8 cellular contexts compared by ENCODE assay signal in the genomic region with DNA sequence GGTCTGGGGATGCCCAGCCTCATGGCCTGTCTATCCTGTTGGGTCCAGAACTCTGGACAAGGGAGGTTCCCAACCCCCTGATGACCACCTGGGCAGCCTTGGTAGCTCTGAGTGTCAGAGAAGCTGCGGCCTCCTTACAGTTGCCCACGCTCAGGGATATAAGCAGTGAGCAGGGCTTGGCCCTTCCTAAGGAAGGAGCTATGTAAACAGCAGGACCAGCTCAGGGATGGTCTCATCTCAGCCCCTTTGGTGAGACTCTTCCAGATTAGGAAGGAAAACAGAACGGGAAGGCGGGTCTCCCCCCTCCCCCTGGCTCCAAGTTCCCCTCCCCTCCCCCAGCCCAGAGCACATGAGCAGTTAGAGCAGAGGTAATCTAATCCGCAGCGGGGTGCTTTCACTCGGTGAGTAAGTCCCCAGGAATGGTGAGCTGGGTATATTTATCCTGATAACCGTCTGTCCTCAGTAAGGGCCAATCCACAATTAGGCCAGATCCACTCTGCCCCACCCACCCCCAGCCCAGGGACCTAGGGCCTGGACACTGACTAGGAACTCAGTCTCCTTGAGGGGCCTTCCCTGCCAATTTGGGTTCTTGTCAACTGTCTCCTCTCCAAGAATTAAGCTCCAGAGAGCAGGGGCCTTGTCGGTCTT. TPM values are rescaled to one million over a fixed set of nuclear protein-coding genes. Genes with fewer than 3 reads are reported as not detected.
DNase-seq lines count a peak whose midpoint lies in the region; ATAC-seq and TF ChIP-seq lines count a peak whose summit lies in the region.

No MANE protein-coding gene starts in this region.

- H3K4me3 ChIP-seq in cardiac fibroblast (replicated peaks in 1 of 2; ENCODE audit: low read depth in 2 of 2, low read length in 2 of 2) (peak overlapping the region in 1 of 2 donors; percentile 35), kidney epithelial cell (ENCODE audit: low read depth, low read length) (no peak overlapping the region), testis (no peak overlapping the region)

- TF ChIP-seq CTCF in cardiac fibroblast (IDR thresholded peaks at IDR 0.05; ENCODE audit: low read depth, low read length) (no peak), kidney epithelial cell (IDR thresholded peaks at IDR 0.05; ENCODE audit: insufficient read depth, low read length, poor library complexity, severe bottlenecking) (no peak), testis (IDR thresholded peaks at IDR 0.05) (no peak)

- H3K36me3 ChIP-seq in kidney epithelial cell (ENCODE audit: control insufficient read depth, insufficient read depth, low read length) (no peaks in the 10 kb centered on the region), testis (ENCODE audit: low read depth, missing control alignments) (no peaks in the 10 kb centered on the region)

- H3K27ac ChIP-seq in testis: peak overlapping the region; percentile 67 to 81

- TF ChIP-seq POLR2A in testis (IDR thresholded peaks at IDR 0.05): no peak

- H3K9me3 ChIP-seq in testis: no peaks in the 10 kb centered on the region

- ATAC-seq in HG03439 (IDR thresholded peaks at IDR 0.05; ENCODE audit: unreplicated experiment): no peak

- intact Hi-C loops in testis (cut with DNase I; ENCODE audit: low total_unique reads): no loop called here

- peak; percentile 95 for DNase-seq in ELF-1 (ENCODE audit: low read depth, low spot score)
- peak; percentile 37 for DNase-seq in NCI-H446 treated with DMSO at 0.1 percent for 48 hours (lab: John Stamatoyannopoulos, UW)
- peak; percentile 94 to 95 for DNase-seq in cardiac fibroblast (ENCODE audit: low read depth in 2 of 2)
- DNase-seq in kidney epithelial cell (ENCODE audit: low read depth): peak; percentile 87
- peak; percentile 53 for DNase-seq in testis
- no peak for DNase-seq in activated CD4-positive, alpha-beta T cell treated with anti-CD3 and anti-CD28 coated beads, Interleukin-2, amount 50 U/mL, for 48 hours
- DNase-seq in DMS79 (lab: John Stamatoyannopoulos, UW): no peak

- H3K27me3 ChIP-seq in kidney epithelial cell (ENCODE audit: control insufficient read depth, insufficient read depth, low read length) (no peaks in the 10 kb centered on the region), testis (no peaks in the 10 kb centered on the region)

- 51 to 58% methylated on average over 8 to 9 of the region's 9 CpGs for WGBS in testis, 2 donors

- peaks cover 94% of the 10 kb centered on the region for H3K4me1 ChIP-seq in testis

RNA-seq across cellular contexts. Expression of gene RPLP0, which starts 29.5 kb away (rescaled TPM):
- total RNA-seq in kidney epithelial cell (4,934 and 7,044 TPM in 2 replicates), testis (1,000 to 10,000 TPM in 1 of 2 donors, 100 to 1,000 TPM in 1; 733 to 1,607 TPM)
- 1,137 TPM for polyA plus RNA-seq in testis (ENCODE audit: insufficient read depth, low read depth, low replicate concordance)

RNA-seq across cellular contexts. Expression of gene PXN, which starts 35.1 kb away (rescaled TPM):
- 88.1 and 94.3 TPM in 2 replicates for total RNA-seq in kidney epithelial cell
- 10 to 100 TPM; 81.8 to 84.9 TPM for total RNA-seq in testis
- polyA plus RNA-seq in testis (ENCODE audit: insufficient read depth, low read depth, low replicate concordance): 89.6 TPM

RNA-seq across cellular contexts. Expression of gene GCN1, which starts 35.9 kb away (rescaled TPM):
- total RNA-seq in kidney epithelial cell: 78.4 and 84.8 TPM in 2 replicates
- total RNA-seq in testis: 100 to 1,000 TPM; 104 to 164 TPM
- 66.3 TPM for polyA plus RNA-seq in testis (ENCODE audit: insufficient read depth, low read depth, low replicate concordance)

Comparison
In these comparisons a context has a peak if more than half of its experiments do, and no peak if none do; other contexts are left out.
1. DNase-seq: peak in ELF-1 (single experiment), NCI-H446 treated with DMSO at 0.1 percent for 48 hours (single experiment), cardiac fibroblast (2 of 2), kidney epithelial cell (single experiment) and testis (single experiment); none in activated CD4-positive, alpha-beta T cell treated with anti-CD3 and anti-CD28 coated beads, Interleukin-2, amount 50 U/mL, for 48 hours (0 of 2) and DMS79 (single experiment).